16 cellular contexts compared by ENCODE assay signal in the genomic region with DNA sequence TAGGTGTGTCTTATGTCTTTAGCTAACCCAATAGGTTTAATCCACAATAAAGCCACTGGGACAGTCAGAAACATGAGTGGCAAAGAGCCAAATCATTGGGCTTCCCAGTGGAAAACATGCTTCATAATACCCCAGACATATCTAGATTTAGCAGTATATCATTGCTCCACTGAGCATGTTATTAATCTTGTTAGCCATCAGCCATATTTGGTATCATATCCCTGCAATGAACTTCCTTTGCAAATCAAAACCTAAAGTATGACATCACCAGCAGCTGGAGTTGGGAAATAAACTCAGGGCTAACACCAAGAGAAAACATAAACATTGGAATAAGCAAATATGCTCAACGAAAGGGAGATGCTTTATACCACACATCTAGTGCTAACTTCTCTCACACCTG.
DNase-seq lines count a peak whose midpoint lies in the region; ATAC-seq and TF ChIP-seq lines count a peak whose summit lies in the region.
"Had no signal": no experiment of that assay in that cellular context is flagged by ENCODE, and none has a peak within 500 bp of the region (broad histone marks: within the 10 kb centered on the region; RNA-seq: fewer than 3 reads in every experiment).

No MANE protein-coding gene starts in this region.

- ATAC-seq in omental fat pad (ENCODE audit: low FRiP score): no peak
- ATAC-seq: effector memory CD8-positive, alpha-beta T cell; heart left ventricle; Right ventricle myocardium inferior; stimulated activated naive CD8-positive, alpha-beta T cell treated with anti-CD3 and anti-CD28 coated beads, Interleukin-15, Interleukin-2, amounts not matched to agents 100 U/mL and 50 U/mL, for 24 hours had no signal

- TF ChIP-seq CTCF in omental fat pad (IDR thresholded peaks at IDR 0.05): no peak

- peak; percentile 1 for DNase-seq in Daoy (ENCODE audit: low read depth)
- peak; percentile 45 for DNase-seq in NCI-H226
- peak; percentile 84 for DNase-seq in fibroblast of gingiva (ENCODE audit: low read depth)
- DNase-seq in non-pigmented ciliary epithelial cell (ENCODE audit: low read depth): peak; percentile 58
- DNase-seq in UCSD-AML1 (lab: John Stamatoyannopoulos, UW; ENCODE audit: unreplicated experiment): no peak
- DNase-seq in omental fat pad (ENCODE audit: low spot score): no peak
- no peak for DNase-seq in HK-2 (ENCODE audit: unreplicated experiment)
- DNase-seq in germinal center (ENCODE audit: low spot score): no peak
- DNase-seq: activated CD4-positive, alpha-beta T cell treated with anti-CD3 and anti-CD28 coated beads, Interleukin-2, amount 10 ng/mL, durations not matched to agents 7 days and 5 days; CD4-positive, alpha-beta memory T cell; effector memory CD8-positive, alpha-beta T cell; heart left ventricle; NCI-H1436; nephron progenitor cell; stimulated activated naive CD8-positive, alpha-beta T cell treated with anti-CD3 and anti-CD28 coated beads, Interleukin-15, Interleukin-2, amounts not matched to agents 100 U/mL and 50 U/mL, for 24 hours had no signal

Comparison
In these comparisons a context has a peak if more than half of its experiments do, and no peak if none do; other contexts are left out.
1. DNase-seq: peak in Daoy (single experiment), NCI-H226 (single experiment), fibroblast of gingiva (single experiment) and non-pigmented ciliary epithelial cell (single experiment); none in UCSD-AML1 (single experiment), omental fat pad (single experiment), HK-2 (single experiment) and germinal center (single experiment).